Comparison of ENCODE assay signal across 8 cellular contexts in genomic region chr9:128323192-128323730, GRCh38. TPM values are rescaled to one million over a fixed set of nuclear protein-coding genes. Genes with fewer than 3 reads are reported as not detected.
DNase-seq lines count a peak whose midpoint lies in the region; ATAC-seq and TF ChIP-seq lines count a peak whose summit lies in the region.

No MANE protein-coding gene starts in this region.

- H3K4me3 ChIP-seq in ACC112 (ENCODE audit: low read depth, low read length), result peak overlapping the region; percentile 95
- H3K4me3 ChIP-seq in tibial nerve, result peak overlapping the region; percentile 71 to 98 (median 78)

- no peak overlapping the region for H2BK5ac ChIP-seq in H9 (ENCODE audit: insufficient read length, low read length)

- H3K23me2 ChIP-seq in H9 (ENCODE audit: insufficient read length, low read depth, low read length, poor library complexity, severe bottlenecking), result peaks cover 7% of the 10 kb centered on the region

- no peak for TF ChIP-seq POLR2A in tibial nerve (IDR thresholded peaks at IDR 0.05)

- H3K23ac ChIP-seq in H9 (ENCODE audit: insufficient read length, low read depth, low read length), result no peak overlapping the region

- H3K18ac ChIP-seq in H9 (ENCODE audit: insufficient read length, low read depth, low read length), result no peak overlapping the region

- H3K79me1 ChIP-seq in H9 (ENCODE audit: insufficient read depth, low read depth, low read length, poor library complexity, severe bottlenecking), result peaks cover 3% of the 10 kb centered on the region

- no peak overlapping the region for H3K56ac ChIP-seq in H9 (ENCODE audit: insufficient read length, low read depth, low read length)

- no peak overlapping the region for H4K91ac ChIP-seq in H9 (ENCODE audit: insufficient read length, low read depth, low read length)

- no peak overlapping the region for H4K8ac ChIP-seq in H9 (replicated peaks; ENCODE audit: insufficient read length, low read depth, low read length)

- peak overlapping the region; percentile 63 for H2AFZ ChIP-seq in ACC112 (ENCODE audit: low read length, unreplicated experiment)
- no peak overlapping the region for H2AFZ ChIP-seq in H9 (ENCODE audit: low read length)

- H3K4me3 Mint-ChIP-seq in H9, result peak overlapping the region; percentile 98 to 99
- H3K4me3 Mint-ChIP-seq in activated naive CD8-positive, alpha-beta T cell treated with anti-CD3 and anti-CD28 coated beads, Interleukin-2, amount 50 U/mL, for 24 hours, result peak overlapping the region; percentile 99

- intact Hi-C loops in left colon (cut with DNase I, micrococcal nuclease), result no loop called here

- peak overlapping the region in 1 of 3 experiments; percentile 75; a peak in 1 of 7 replicates for H3K27ac Mint-ChIP-seq in H9
- peak overlapping the region; percentile 99 for H3K27ac Mint-ChIP-seq in activated naive CD8-positive, alpha-beta T cell treated with anti-CD3 and anti-CD28 coated beads, Interleukin-2, amount 50 U/mL, for 24 hours

- H3K36me3 ChIP-seq in ACC112 (ENCODE audit: insufficient read depth, low read length) (0 out of 2 replicates have a peak, but pooled peaks cover 3% of the 10 kb centered on the region), tibial nerve (peaks cover 0 to 48% (median 13%) of the 10 kb centered on the region in 3 donors)

- H2BK15ac ChIP-seq in H9 (ENCODE audit: low read depth, low read length), result no peak overlapping the region

- peaks cover 0 to 26% (median 12%) of the 10 kb centered on the region in 3 experiments; a peak in 6 of 7 replicates for H3K36me3 Mint-ChIP-seq in H9 (ENCODE audit: insufficient read depth in 1 of 3, low read depth in 3 of 3)
- peaks cover 13% of the 10 kb centered on the region for H3K36me3 Mint-ChIP-seq in activated naive CD8-positive, alpha-beta T cell treated with anti-CD3 and anti-CD28 coated beads, Interleukin-2, amount 50 U/mL, for 24 hours (ENCODE audit: low read depth)

- H3K27ac ChIP-seq in ACC112 (ENCODE audit: low read depth, low read length) (peak overlapping the region; percentile 80), H9 (ENCODE audit: insufficient read length, low read depth, low read length) (no peak overlapping the region), tibial nerve (peak overlapping the region in 3 of 4 donors; percentile 81 to 90 (median 86))

- no peak overlapping the region for H2BK12ac ChIP-seq in H9 (ENCODE audit: insufficient read length, low read depth, low read length)

- ATAC-seq in activated naive CD8-positive, alpha-beta T cell treated with anti-CD3 and anti-CD28 coated beads, Interleukin-2, amount 50 U/mL, for 24 hours, result peak; percentile 33
- ATAC-seq in left colon, result peak; percentile 8
- no peak for ATAC-seq in HG03442 (IDR thresholded peaks at IDR 0.05; ENCODE audit: unreplicated experiment)
- ATAC-seq in GM19463 (IDR thresholded peaks at IDR 0.05; ENCODE audit: unreplicated experiment), result no peak

- no peaks in the 10 kb centered on the region for H4K20me1 ChIP-seq in H9 (ENCODE audit: control insufficient read depth, insufficient read depth, insufficient read length)

- no peak overlapping the region for H2BK20ac ChIP-seq in H9 (ENCODE audit: low read depth, low read length, poor library complexity, severe bottlenecking)

- no peaks in the 10 kb centered on the region for H3K9me3 ChIP-seq in H9 (ENCODE audit: control insufficient read depth, low read depth, low read length)
- no peaks in the 10 kb centered on the region for H3K9me3 ChIP-seq in tibial nerve

- H3K4ac ChIP-seq in H9 (ENCODE audit: low read depth, low read length), result no peak overlapping the region

- H3K27me3 Mint-ChIP-seq in H9 (ENCODE audit: low read depth), result no peaks in the 10 kb centered on the region
- peaks cover 4% of the 10 kb centered on the region for H3K27me3 Mint-ChIP-seq in activated naive CD8-positive, alpha-beta T cell treated with anti-CD3 and anti-CD28 coated beads, Interleukin-2, amount 50 U/mL, for 24 hours

- DNase-seq in H9, result no peak
- DNase-seq in activated naive CD8-positive, alpha-beta T cell treated with anti-CD3 and anti-CD28 coated beads, Interleukin-2, amount 50 U/mL, for 24 hours, result no peak
- DNase-seq in left colon, result no peak
- no peak for DNase-seq in tibial nerve (ENCODE audit: low spot score in 2 of 2)
- no peak for DNase-seq in superior temporal gyrus (ENCODE audit: extremely low spot score)

- no CpG with 5 or more reads among the region's 16 CpGs for WGBS in H9 (ENCODE audit: extremely low coverage, insufficient read length, low lambda C conversion rate)
- WGBS in tibial nerve, 2 donors, result 24 to 29% methylated on average over 15 to 16 of the region's 16 CpGs

- H3K9ac ChIP-seq in H9 (ENCODE audit: extremely low read depth, insufficient read length, low read length), result peak overlapping the region; percentile 90

- H3K4me1 ChIP-seq in ACC112 (ENCODE audit: control insufficient read depth, insufficient read depth, low read length, unreplicated experiment) (peaks cover 9% of the 10 kb centered on the region), H9 (ENCODE audit: insufficient read depth, low read length) (no peaks in the 10 kb centered on the region), tibial nerve (peaks cover 0 to 41% (median 21%) of the 10 kb centered on the region in 4 donors)

- H3K4me2 ChIP-seq in H9 (ENCODE audit: insufficient read depth, insufficient read length, low read length), result peak overlapping the region; percentile 47

- H3K27me3 ChIP-seq in ACC112 (ENCODE audit: insufficient read depth, low read length), result no peaks in the 10 kb centered on the region
- no peaks in the 10 kb centered on the region for H3K27me3 ChIP-seq in H9 (ENCODE audit: insufficient read depth, low read length)
- H3K27me3 ChIP-seq in tibial nerve, result no peaks in the 10 kb centered on the region

- H3K14ac ChIP-seq in H9 (ENCODE audit: insufficient read depth, low read length), result no peak overlapping the region

- H3K9me3 Mint-ChIP-seq in H9, result no peaks in the 10 kb centered on the region; a peak in 1 of 5 replicates
- H3K9me3 Mint-ChIP-seq in activated naive CD8-positive, alpha-beta T cell treated with anti-CD3 and anti-CD28 coated beads, Interleukin-2, amount 50 U/mL, for 24 hours, result no peaks in the 10 kb centered on the region

- H3K4me1 Mint-ChIP-seq in H9, result peaks cover 6 to 12% of the 10 kb centered on the region in 2 experiments
- peaks cover 32% of the 10 kb centered on the region for H3K4me1 Mint-ChIP-seq in activated naive CD8-positive, alpha-beta T cell treated with anti-CD3 and anti-CD28 coated beads, Interleukin-2, amount 50 U/mL, for 24 hours

- no peak overlapping the region for H2AK5ac ChIP-seq in H9 (ENCODE audit: insufficient read length, low read length)

- no peak overlapping the region for H2BK120ac ChIP-seq in H9 (ENCODE audit: low read depth, low read length, poor library complexity, severe bottlenecking)

- no peak for TF ChIP-seq EP300 in tibial nerve (IDR thresholded peaks at IDR 0.05)

- peaks cover 38% of the 10 kb centered on the region for H3K79me2 ChIP-seq in ACC112 (ENCODE audit: control insufficient read depth, insufficient read depth, low read length, unreplicated experiment)
- H3K79me2 ChIP-seq in H9 (ENCODE audit: insufficient read depth, low read length), result peaks cover 2% of the 10 kb centered on the region; the same call in 1 of the 2 replicates

- no peak overlapping the region for H4K5ac ChIP-seq in H9 (ENCODE audit: insufficient read length, low read depth, low read length)

- no peak overlapping the region for H3T11ph ChIP-seq in H9 (ENCODE audit: low read length)

- TF ChIP-seq CTCF in H9 (conservative IDR thresholded peaks at IDR 0.05) (no peak), tibial nerve (IDR thresholded peaks at IDR 0.05) (no peak)

RNA-seq across cellular contexts. Expression of gene COQ4, which starts 0.6 kb away (rescaled TPM):
- total RNA-seq in H9 (2021) (34.8 and 38.4 TPM in 2 replicates), left colon (10 to 100 TPM; 51.1 to 64.4 TPM), tibial nerve (10 to 100 TPM; 50.5 to 71.7 (median 65.5) TPM)

RNA-seq across cellular contexts. Expression of gene TRUB2, which starts 1.0 kb away (rescaled TPM):
- 38.3 and 39.8 TPM in 2 replicates for total RNA-seq in H9 (2021)
- 10 to 100 TPM; 22.5 to 28.7 TPM for total RNA-seq in left colon
- 10 to 100 TPM in 1 of 4 donors, 1 to 10 TPM in 3; 7.2 to 18.3 (median 9.2) TPM for total RNA-seq in tibial nerve

RNA-seq across cellular contexts. Expression of gene SLC27A4, which starts 17.1 kb away (rescaled TPM):
- total RNA-seq in H9 (2021) (17.0 and 17.2 TPM in 2 replicates), left colon (10 to 100 TPM; 46.0 to 58.2 TPM), tibial nerve (10 to 100 TPM; 13.5 to 33.3 (median 18.0) TPM)

RNA-seq across cellular contexts. Expression of gene SWI5, which starts 47.2 kb away (rescaled TPM):
- total RNA-seq in H9 (2021), result 25.0 and 25.6 TPM in 2 replicates
- total RNA-seq in left colon, result 10 to 100 TPM; 11.0 to 13.2 TPM
- 10 to 100 TPM; 27.5 to 39.8 (median 32.9) TPM for total RNA-seq in tibial nerve

RNA-seq across cellular contexts. Expression of gene GOLGA2, which starts 47.5 kb away (rescaled TPM):
- total RNA-seq in H9 (2021), result 44.2 and 51.0 TPM in 2 replicates
- 100 to 1,000 TPM in 1 of 2 donors, 10 to 100 TPM in 1; 83.6 to 104 TPM for total RNA-seq in left colon
- 100 to 1,000 TPM in 1 of 4 donors, 10 to 100 TPM in 3; 67.4 to 103 (median 91.9) TPM for total RNA-seq in tibial nerve

Comparison
In these comparisons a context has a peak if more than half of its experiments do, and no peak if none do; other contexts are left out.
1. ATAC-seq: peak in activated naive CD8-positive, alpha-beta T cell treated with anti-CD3 and anti-CD28 coated beads, Interleukin-2, amount 50 U/mL, for 24 hours (single experiment) and left colon (single experiment); none in HG03442 (single experiment) and GM19463 (single experiment).